ENCODE assay signal across 9 cellular contexts in genomic region chr11:76151561-76152085, GRCh38. TPM values are rescaled to one million over a fixed set of nuclear protein-coding genes. Genes with fewer than 3 reads are reported as not detected.
DNase-seq lines count a peak whose midpoint lies in the region; ATAC-seq and TF ChIP-seq lines count a peak whose summit lies in the region.
"Had no signal": no experiment of that assay in that cellular context is flagged by ENCODE, and none has a peak within 500 bp of the region (broad histone marks: within the 10 kb centered on the region; RNA-seq: fewer than 3 reads in every experiment).

No MANE protein-coding gene starts in this region.

- no peaks in the 10 kb centered on the region for H3K9me3 ChIP-seq in right atrium auricular region
- no peaks in the 10 kb centered on the region for H3K9me3 ChIP-seq in OCI-LY3 (ENCODE audit: insufficient read depth, low read length)
- no peaks in the 10 kb centered on the region for H3K9me3 ChIP-seq in hepatocyte (ENCODE audit: low read depth)

- peaks cover 20% of the 10 kb centered on the region for H3K27me3 Mint-ChIP-seq in type B pancreatic cell

- intact Hi-C loops in Right ventricle myocardium inferior (cut with DNase I): loop anchor here (1.0 to 2.0 kb wide), 2 partner anchors 255 to 349 kb away; no protein-coding TSS in a partner anchor

- peaks cover 42% of the 10 kb centered on the region for H3K4me1 Mint-ChIP-seq in type B pancreatic cell (ENCODE audit: unreplicated experiment)

- H4K20me1 ChIP-seq in OCI-LY3 (ENCODE audit: insufficient read depth, low read length) (no peaks in the 10 kb centered on the region), hepatocyte (ENCODE audit: insufficient read depth, poor library complexity, severe bottlenecking) (no peaks in the 10 kb centered on the region)

- 87% methylated on average over 5 of the region's 5 CpGs for WGBS in hepatocyte (ENCODE audit: low lambda C conversion rate, missing lambda C conversion rate)

- H3K9ac ChIP-seq in OCI-LY3 (ENCODE audit: low read length): peak overlapping the region; percentile 75

- H3K79me2 ChIP-seq in OCI-LY3 (ENCODE audit: low read length): no peaks in the 10 kb centered on the region
- H3K79me2 ChIP-seq in hepatocyte: no peaks in the 10 kb centered on the region

- H2AFZ ChIP-seq in OCI-LY3 (ENCODE audit: low read depth, low read length): peak overlapping the region; percentile 100
- H2AFZ ChIP-seq in hepatocyte: no peak overlapping the region

- TF ChIP-seq CTCF in right atrium auricular region (IDR thresholded peaks at IDR 0.05): no peak
- no peak for TF ChIP-seq CTCF in OCI-LY3 (IDR thresholded peaks at IDR 0.05; ENCODE audit: low read depth, low read length)
- TF ChIP-seq CTCF in hepatocyte (IDR thresholded peaks at IDR 0.05; ENCODE audit: poor library complexity): no peak
- TF ChIP-seq CTCF in type B pancreatic cell (conservative IDR thresholded peaks at IDR 0.05): no peak

- H3K4me2 ChIP-seq in OCI-LY3 (ENCODE audit: low read length): peak overlapping the region; percentile 95
- peak overlapping the region; percentile 89 for H3K4me2 ChIP-seq in hepatocyte

- peak overlapping the region; percentile 65 for H3K27ac Mint-ChIP-seq in type B pancreatic cell

- ATAC-seq in Right ventricle myocardium inferior (peak; percentile 3), HG02938 (IDR thresholded peaks at IDR 0.05; ENCODE audit: unreplicated experiment) (no peak), GM18858 (IDR thresholded peaks at IDR 0.05; ENCODE audit: unreplicated experiment) (no peak)

- H3K27me3 ChIP-seq in right atrium auricular region (no peaks in the 10 kb centered on the region), OCI-LY3 (ENCODE audit: low read depth, low read length) (no peaks in the 10 kb centered on the region), hepatocyte (no peaks in the 10 kb centered on the region)

- H3K36me3 ChIP-seq in right atrium auricular region (no peaks in the 10 kb centered on the region), OCI-LY3 (replicated peaks; ENCODE audit: low read depth, low read length) (no peaks in the 10 kb centered on the region), hepatocyte (replicated peaks; ENCODE audit: insufficient read depth, low read depth) (no peaks in the 10 kb centered on the region)

- no peaks in the 10 kb centered on the region for H3K9me2 ChIP-seq in hepatocyte (replicated peaks; ENCODE audit: insufficient read depth)

- DNase-seq in Right ventricle myocardium inferior (ENCODE audit: missing footprints): no peak
- no peak for DNase-seq in right atrium auricular region (ENCODE audit: low spot score)
- DNase-seq in hepatocyte (ENCODE audit: low spot score): no peak
- DNase-seq in type B pancreatic cell (ENCODE audit: extremely low spot score, unreplicated experiment): no peak
- no peak for DNase-seq in NCI-H2227 (lab: John Stamatoyannopoulos, UW; ENCODE audit: unreplicated experiment)
- DNase-seq: NCI-H2227 treated with DMSO at 0.1 percent for 48 hours had no signal

- peaks cover 0 to 15% of the 10 kb centered on the region in 2 donors for H3K4me1 ChIP-seq in right atrium auricular region
- peaks cover 31% of the 10 kb centered on the region for H3K4me1 ChIP-seq in OCI-LY3 (ENCODE audit: low read length)
- H3K4me1 ChIP-seq in hepatocyte (ENCODE audit: insufficient read depth): peaks cover 39% of the 10 kb centered on the region

- H3K4me3 Mint-ChIP-seq in type B pancreatic cell: peak overlapping the region; percentile 71

- H3K4me3 ChIP-seq in right atrium auricular region (no peak overlapping the region), OCI-LY3 (ENCODE audit: low read length) (peak overlapping the region; percentile 71), hepatocyte (no peak overlapping the region)

- H3K27ac ChIP-seq in right atrium auricular region (no peak overlapping the region), OCI-LY3 (ENCODE audit: low read length) (no peak overlapping the region; the same call in 1 of the 2 replicates), hepatocyte (no peak overlapping the region)

- no peaks in the 10 kb centered on the region for H3K9me3 Mint-ChIP-seq in type B pancreatic cell

- H3K36me3 Mint-ChIP-seq in type B pancreatic cell: no peaks in the 10 kb centered on the region

RNA-seq across cellular contexts. Expression of gene WNT11, which starts 54.7 kb away (rescaled TPM):
- total RNA-seq in Right ventricle myocardium inferior: 18.2 TPM
- total RNA-seq in right atrium auricular region: 1 to 10 TPM; 1.6 to 6.8 TPM
- 13.2 and 16.4 TPM in 2 replicates for total RNA-seq in hepatocyte
- 13.1 and 19.1 TPM in 2 replicates for polyA plus RNA-seq in hepatocyte
- 18.2 and 25.9 TPM in 2 replicates for total RNA-seq in type B pancreatic cell (ENCODE audit: low replicate concordance)
